In genomic region chr5:14698495-14698894, GRCh38 we compare ENCODE assay signal across 26 cellular contexts. TPM values are rescaled to one million over a fixed set of nuclear protein-coding genes. Genes with fewer than 3 reads are reported as not detected.
DNase-seq lines count a peak whose midpoint lies in the region; ATAC-seq lines count a peak whose summit lies in the region.
"Had no signal": no experiment of that assay in that cellular context is flagged by ENCODE, and none has a peak within 500 bp of the region (broad histone marks: within the 10 kb centered on the region; RNA-seq: fewer than 3 reads in every experiment).

No MANE protein-coding gene starts in this region.

- no peaks in the 10 kb centered on the region for H3K27me3 Mint-ChIP-seq in T-helper 17 cell
- no peaks in the 10 kb centered on the region for H3K27me3 Mint-ChIP-seq in naive thymus-derived CD4-positive, alpha-beta T cell
- H3K27me3 Mint-ChIP-seq: CD4-positive, alpha-beta memory T cell; natural killer cell treated with Interleukin-12 subunit alpha and Interleukin-12 subunit beta and Interleukin-15 and Interleukin-18, amount 100 ng/mL, for 72 hours had no signal

- ATAC-seq in T-helper 17 cell (no peak), HG02970 (IDR thresholded peaks at IDR 0.05; ENCODE audit: low FRiP score, unreplicated experiment) (no peak), GM21367 (IDR thresholded peaks at IDR 0.05; ENCODE audit: unreplicated experiment) (no peak)
- no peak for ATAC-seq in naive thymus-derived CD4-positive, alpha-beta T cell
- ATAC-seq: A549; GM23338; natural killer cell treated with Interleukin-12 subunit alpha and Interleukin-12 subunit beta and Interleukin-15 and Interleukin-18, amount 100 ng/mL, for 72 hours; psoas muscle; upper lobe of right lung had no signal

- no peaks in the 10 kb centered on the region for H3K27me3 ChIP-seq in naive thymus-derived CD4-positive, alpha-beta T cell (ENCODE audit: control insufficient read depth in 2 of 2, insufficient read depth in 2 of 2, low read length in 2 of 2)
- H3K27me3 ChIP-seq: Peyer's patch, upper lobe of right lung had no signal

- peaks cover 0 to 4% (median 0%) of the 10 kb centered on the region in 11 donors for H3K9me3 Mint-ChIP-seq in naive thymus-derived CD4-positive, alpha-beta T cell
- H3K9me3 Mint-ChIP-seq: CD4-positive, alpha-beta memory T cell; GM23338; natural killer cell treated with Interleukin-12 subunit alpha and Interleukin-12 subunit beta and Interleukin-15 and Interleukin-18, amount 100 ng/mL, for 72 hours had no signal

- no peak overlapping the region for H3K4me3 Mint-ChIP-seq in T-helper 17 cell
- no peak overlapping the region for H3K4me3 Mint-ChIP-seq in naive thymus-derived CD4-positive, alpha-beta T cell
- H3K4me3 Mint-ChIP-seq: GM23338; natural killer cell treated with Interleukin-12 subunit alpha and Interleukin-12 subunit beta and Interleukin-15 and Interleukin-18, amount 100 ng/mL, for 72 hours had no signal

- POLR2A ChIA-PET in naive thymus-derived CD4-positive, alpha-beta T cell (lab: Charles Lee): interaction anchor here (1.5 kb wide), 1 partner anchor 8 kb away, joined by 4 read pairs; no protein-coding TSS in a partner anchor

- peaks cover 43% of the 10 kb centered on the region for H3K4me1 Mint-ChIP-seq in T-helper 17 cell
- peaks cover 30 to 67% (median 53%) of the 10 kb centered on the region in 7 donors for H3K4me1 Mint-ChIP-seq in naive thymus-derived CD4-positive, alpha-beta T cell

- H3K36me3 Mint-ChIP-seq in T-helper 17 cell (ENCODE audit: low read depth): peaks cover 11% of the 10 kb centered on the region
- H3K36me3 Mint-ChIP-seq in naive thymus-derived CD4-positive, alpha-beta T cell: peaks cover 9 to 56% (median 49%) of the 10 kb centered on the region in 5 donors

- DNase-seq in activated CD8-positive, alpha-beta memory T cell treated with anti-CD3 and anti-CD28 coated beads for 24 hours: peak; percentile 42
- no peak for DNase-seq in activated CD8-positive, alpha-beta memory T cell treated with anti-CD3 and anti-CD28 coated beads, Interleukin-2, amount 50 U/mL, for 48 hours
- DNase-seq in AG08396 (ENCODE audit: low spot score) (peak; percentile 22), T-helper 17 cell (no peak), NCI-H226 (no peak)
- DNase-seq in naive thymus-derived CD4-positive, alpha-beta T cell: no peak
- DNase-seq: activated gamma-delta T cell; AML-193; amniotic stem cell; CD4-positive, alpha-beta memory T cell; DMS 273 treated with DMSO at 0.1 percent for 48 hours; EL; IMR-90; kidney glomerular epithelial cell; NCI-H146; NCI-H345; Peyer's patch; psoas muscle; SIG-M5; stimulated activated CD4-positive, alpha-beta T cell treated with anti-CD3 and anti-CD28 coated beads, Interleukin-4, amount 100 ng/mL, for 4 hours; upper lobe of right lung had no signal

- no peak overlapping the region for H3K27ac ChIP-seq in naive thymus-derived CD4-positive, alpha-beta T cell (ENCODE audit: low read depth, low read length)
- H3K27ac ChIP-seq: A549, Peyer's patch, psoas muscle, upper lobe of right lung had no signal

- H3K4me1 ChIP-seq in naive thymus-derived CD4-positive, alpha-beta T cell (ENCODE audit: control insufficient read depth in 2 of 2, insufficient read depth in 2 of 2, low read length in 2 of 2): peaks cover 5 to 29% of the 10 kb centered on the region in 2 donors
- H3K4me1 ChIP-seq: Peyer's patch, psoas muscle, upper lobe of right lung had no signal

- H3K9me3 ChIP-seq in T-helper 17 cell (ENCODE audit: control insufficient read depth, low read length, poor library complexity, severe bottlenecking): no peaks in the 10 kb centered on the region
- H3K9me3 ChIP-seq in naive thymus-derived CD4-positive, alpha-beta T cell (ENCODE audit: control insufficient read depth in 2 of 3, low read length in 3 of 3): no peaks in the 10 kb centered on the region
- H3K9me3 ChIP-seq: A549, Peyer's patch, psoas muscle, upper lobe of right lung had no signal

- intact Hi-C loops in naive thymus-derived CD4-positive, alpha-beta T cell (cut with micrococcal nuclease): no loop called here

- H3K36me3 ChIP-seq in naive thymus-derived CD4-positive, alpha-beta T cell (ENCODE audit: control insufficient read depth in 2 of 3, insufficient read depth in 3 of 3, low read length in 3 of 3): peaks cover 11 to 21% (median 17%) of the 10 kb centered on the region in 3 experiments

- CTCF ChIA-PET in naive thymus-derived CD4-positive, alpha-beta T cell (lab: Charles Lee): interaction anchor here (0.6 kb wide), 1 partner anchor 15 kb away, joined by 3 read pairs; no protein-coding TSS in a partner anchor

- peak overlapping the region; percentile 11 for H3K27ac Mint-ChIP-seq in T-helper 17 cell
- H3K27ac Mint-ChIP-seq in naive thymus-derived CD4-positive, alpha-beta T cell: peak overlapping the region in 5 of 9 donors; percentile 17 to 70 (median 68)
- H3K27ac Mint-ChIP-seq: GM23338; natural killer cell treated with Interleukin-12 subunit alpha and Interleukin-12 subunit beta and Interleukin-15 and Interleukin-18, amount 100 ng/mL, for 72 hours had no signal

- no peak overlapping the region for H3K4me3 ChIP-seq in naive thymus-derived CD4-positive, alpha-beta T cell (ENCODE audit: low read length)
- H3K4me3 ChIP-seq: A549, GM23338, Peyer's patch, psoas muscle, upper lobe of right lung had no signal

RNA-seq across cellular contexts. Expression of gene OTULIN, which starts 34.0 kb away (rescaled TPM):
- 10 to 100 TPM; 77.0 to 94.6 TPM for total RNA-seq in T-helper 17 cell
- 10 to 100 TPM; 48.3 to 66.9 (median 58.2) TPM for total RNA-seq in naive thymus-derived CD4-positive, alpha-beta T cell
- 10 to 100 TPM; 12.1 to 13.6 TPM for polyA plus RNA-seq in naive thymus-derived CD4-positive, alpha-beta T cell

Comparison
In these comparisons a context has a peak if more than half of its experiments do, and no peak if none do; other contexts are left out.
1. DNase-seq: peak in activated CD8-positive, alpha-beta memory T cell treated with anti-CD3 and anti-CD28 coated beads for 24 hours (single experiment) and AG08396 (single experiment); none in activated CD8-positive, alpha-beta memory T cell treated with anti-CD3 and anti-CD28 coated beads, Interleukin-2, amount 50 U/mL, for 48 hours (single experiment), T-helper 17 cell (0 of 3), naive thymus-derived CD4-positive, alpha-beta T cell (0 of 9) and NCI-H226 (single experiment).